Comparison of ENCODE assay signal across 2 cellular contexts in genomic region chr10:62358151-62358550, GRCh38. TPM values are rescaled to one million over a fixed set of nuclear protein-coding genes. Genes with fewer than 3 reads are reported as not detected.
"Had no signal": no experiment of that assay in that cellular context is flagged by ENCODE, and none has a peak within 500 bp of the region (broad histone marks: within the 10 kb centered on the region; RNA-seq: fewer than 3 reads in every experiment).

No MANE protein-coding gene starts in this region.

RNA-seq across cellular contexts. Expression of gene ZNF365, which starts 16.0 kb away (rescaled TPM):
- total RNA-seq: dermis microvascular lymphatic vessel endothelial cell, gastrocnemius medialis had no signal
